In genomic region chr7:12436896-12437535, GRCh38 we compare ENCODE assay signal across 8 cellular contexts. TPM values are rescaled to one million over a fixed set of nuclear protein-coding genes. Genes with fewer than 3 reads are reported as not detected.
DNase-seq lines count a peak whose midpoint lies in the region; ATAC-seq and TF ChIP-seq lines count a peak whose summit lies in the region.

No MANE protein-coding gene starts in this region.

- H3K27ac Mint-ChIP-seq in progenitor cell of endocrine pancreas = no peak overlapping the region

- H3K4me3 Mint-ChIP-seq in progenitor cell of endocrine pancreas (ENCODE audit: low read depth) = no peak overlapping the region

- DNase-seq in NCI-H1436 (lab: John Stamatoyannopoulos, UW) (peak; percentile 94), amniotic epithelial cell (ENCODE audit: low read depth) (peak; percentile 26), non-pigmented ciliary epithelial cell (ENCODE audit: low read depth) (peak; percentile 31), progenitor cell of endocrine pancreas (ENCODE audit: low spot score, unreplicated experiment) (no peak), left ventricle myocardium superior (no peak), sciatic nerve (ENCODE audit: low spot score) (no peak)

- no peaks in the 10 kb centered on the region for H3K9me3 Mint-ChIP-seq in progenitor cell of endocrine pancreas (ENCODE audit: low read depth)

- H3K27me3 Mint-ChIP-seq in progenitor cell of endocrine pancreas = no peaks in the 10 kb centered on the region

- H3K36me3 Mint-ChIP-seq in progenitor cell of endocrine pancreas (ENCODE audit: insufficient read depth) = no peaks in the 10 kb centered on the region

- no peak for TF ChIP-seq CTCF in progenitor cell of endocrine pancreas (IDR thresholded peaks at IDR 0.05; ENCODE audit: unreplicated experiment)

- intact Hi-C loops in left ventricle myocardium superior (cut with micrococcal nuclease) = no loop called here
- intact Hi-C loops in sciatic nerve (cut with DNase I) = no loop called here

- ATAC-seq in GM19043 (IDR thresholded peaks at IDR 0.05; ENCODE audit: low read depth, unreplicated experiment) = peak; percentile 56
- no peak for ATAC-seq in GM18517 (IDR thresholded peaks at IDR 0.05; ENCODE audit: unreplicated experiment)
- ATAC-seq in left ventricle myocardium superior = no peak
- ATAC-seq in sciatic nerve = no peak

- H3K4me1 Mint-ChIP-seq in progenitor cell of endocrine pancreas (ENCODE audit: low read depth) = peaks cover 6% of the 10 kb centered on the region

RNA-seq across cellular contexts. Expression of gene VWDE, which starts 33.4 kb away (rescaled TPM):
- total RNA-seq in progenitor cell of endocrine pancreas (5.8 and 5.9 TPM in 2 replicates), left ventricle myocardium superior (not detected), sciatic nerve (2.8 TPM)

Comparison
In these comparisons a context has a peak if more than half of its experiments do, and no peak if none do; other contexts are left out.
1. DNase-seq: peak in NCI-H1436 (single experiment), amniotic epithelial cell (single experiment) and non-pigmented ciliary epithelial cell (single experiment); none in progenitor cell of endocrine pancreas (single experiment), left ventricle myocardium superior (single experiment) and sciatic nerve (single experiment).